8 cellular contexts compared by ENCODE assay signal in genomic region chr17:77325537-77325825, GRCh38.
A peak's percentile ranks its signal among the peaks of the same experiment; 100 is the strongest.
DNase-seq lines count a peak whose midpoint lies in the region; ATAC-seq and TF ChIP-seq lines count a peak whose summit lies in the region.

No MANE protein-coding gene starts in this region.

- no peaks in the 10 kb centered on the region for H3K9me3 ChIP-seq in muscle layer of duodenum (ENCODE audit: control insufficient read depth in 1 of 2, low read length in 2 of 2)

- no peak for DNase-seq in NCI-H748 treated with DMSO at 0.1 percent for 48 hours (lab: John Stamatoyannopoulos, UW)
- DNase-seq in OCI-M1 (lab: John Stamatoyannopoulos, UW): no peak
- DNase-seq in nucleus accumbens (lab: John Stamatoyannopoulos, UW): no peak
- DNase-seq in EL: no peak

- TF ChIP-seq CTCF in WI38 (IDR thresholded peaks at IDR 0.05; ENCODE audit: low read depth, low read length): no peak

- ATAC-seq in GM18498 (IDR thresholded peaks at IDR 0.05; ENCODE audit: unreplicated experiment) (peak; percentile 29), GM21825 (IDR thresholded peaks at IDR 0.05; ENCODE audit: unreplicated experiment) (peak; percentile 5)

- H3K4me3 ChIP-seq in WI38 (ENCODE audit: low read depth, low read length) (0 out of 2 replicates have a peak overlapping the region, but pooled peaks have one; percentile 16), muscle layer of duodenum (ENCODE audit: low read depth in 1 of 2, low read length in 2 of 2) (no peak overlapping the region)

- H3K4me1 ChIP-seq in muscle layer of duodenum (ENCODE audit: control insufficient read depth in 1 of 2, insufficient read depth in 2 of 2, low read length in 2 of 2): peaks cover 15 to 31% of the 10 kb centered on the region in 2 donors

- H3K36me3 ChIP-seq in muscle layer of duodenum (ENCODE audit: control insufficient read depth in 1 of 2, insufficient read depth in 2 of 2, low read length in 2 of 2): no peaks in the 10 kb centered on the region

- H3K27ac ChIP-seq in muscle layer of duodenum (ENCODE audit: low read length): peak overlapping the region; percentile 51

- H3K27me3 ChIP-seq in muscle layer of duodenum (ENCODE audit: low read depth, low read length): no peaks in the 10 kb centered on the region
